Comparison of ENCODE assay signal across 26 cellular contexts in genomic region chr6:73923899-73924485, GRCh38.
A peak's percentile ranks its signal among the peaks of the same experiment; 100 is the strongest.
DNase-seq lines count a peak whose midpoint lies in the region; ATAC-seq and TF ChIP-seq lines count a peak whose summit lies in the region.
"Had no signal": no experiment of that assay in that cellular context is flagged by ENCODE, and none has a peak within 500 bp of the region (broad histone marks: within the 10 kb centered on the region; RNA-seq: fewer than 3 reads in every experiment).

No MANE protein-coding gene starts in this region.

- no TSS peak for BruUV-seq in IMR-90 (replicated peaks; lab: Mats Ljungman, UMichigan)

- TF ChIP-seq RAD21 in IMR-90 (IDR thresholded peaks at IDR 0.05; ENCODE audit: low read length): no peak

- H3K27ac ChIP-seq in IMR-90 (ENCODE audit: insufficient read depth, low read length): no peak overlapping the region
- H3K27ac ChIP-seq in mesenchymal stem cell (ENCODE audit: low read length, poor library complexity, severe bottlenecking): no peak overlapping the region
- H3K27ac ChIP-seq in CD8-positive, alpha-beta T cell (ENCODE audit: low read depth, low read length): no peak overlapping the region
- H3K27ac ChIP-seq: SJSA1, thoracic aorta had no signal

- in situ Hi-C loops in IMR-90 (cut with MboI; ENCODE audit: low sequenced_read_pairs): no loop called here

- no peak for ATAC-seq in IMR-90 (ENCODE audit: low read depth)
- no peak for ATAC-seq in CD8-positive, alpha-beta T cell
- ATAC-seq: left lobe of liver, natural killer cell, Panc1 had no signal

- H4K91ac ChIP-seq in IMR-90 (ENCODE audit: insufficient read depth, low read depth, low read length) (no peak overlapping the region), mesenchymal stem cell (ENCODE audit: low read length) (no peak overlapping the region)

- H3K4me3 Mint-ChIP-seq in CD8-positive, alpha-beta T cell: no peak overlapping the region
- H3K4me3 Mint-ChIP-seq: activated T-cell treated with anti-CD3 and anti-CD28 coated beads, Interleukin-2, amount 50 U/mL, for 24 hours; CD4-positive, alpha-beta memory T cell; central memory CD8-positive, alpha-beta T cell; mesothelial cell of epicardium; natural killer cell had no signal

- H3K9me3 ChIP-seq in IMR-90 (ENCODE audit: control insufficient read depth, insufficient read depth, low read length): peaks cover 9% of the 10 kb centered on the region
- H3K9me3 ChIP-seq in mesenchymal stem cell (ENCODE audit: control insufficient read depth, low read length): peaks cover 19% of the 10 kb centered on the region
- H3K9me3 ChIP-seq in CD8-positive, alpha-beta T cell (ENCODE audit: low read length): no peaks in the 10 kb centered on the region
- H3K9me3 ChIP-seq: SJSA1, thoracic aorta had no signal

- H4K8ac ChIP-seq in IMR-90 (ENCODE audit: low read depth in 2 of 2, low read length in 2 of 2): no peak overlapping the region
- H4K8ac ChIP-seq in mesenchymal stem cell (ENCODE audit: low read length): no peak overlapping the region

- H3K4me2 ChIP-seq in IMR-90 (ENCODE audit: low read depth, low read length) (no peak overlapping the region), mesenchymal stem cell (ENCODE audit: low read length, poor library complexity, severe bottlenecking) (no peak overlapping the region)

- no peaks in the 10 kb centered on the region for H3K36me3 Mint-ChIP-seq in CD8-positive, alpha-beta T cell
- H3K36me3 Mint-ChIP-seq: CD4-positive, alpha-beta memory T cell; mesothelial cell of epicardium; natural killer cell had no signal

- DNase-seq in AG09319 (ENCODE audit: extremely low read depth, low read depth) (peak; percentile 30), IMR-90 (peak; percentile 53), fibroblast of peridontal ligament (ENCODE audit: extremely low read depth) (peak; percentile 61), mesenchymal stem cell (no peak), GM10248 (ENCODE audit: extremely low spot score) (no peak), NCI-H146 (lab: John Stamatoyannopoulos, UW) (no peak)
- no peak for DNase-seq in stimulated activated CD4-positive, alpha-beta T cell treated with anti-CD3 and anti-CD28 coated beads, Interleukin-2, amount 100 ng/mL, for 24 hours
- DNase-seq in CD8-positive, alpha-beta T cell: no peak
- DNase-seq: activated CD4-positive, alpha-beta T cell treated with anti-CD3 and anti-CD28 coated beads for 1 hour; activated CD8-positive, alpha-beta memory T cell treated with anti-CD3 and anti-CD28 coated beads for 24 hours; activated naive CD4-positive, alpha-beta T cell; activated T-cell treated with anti-CD3 and anti-CD28 coated beads, Interleukin-2, amount 50 U/mL, for 24 hours; amygdala; CD4-positive, alpha-beta memory T cell; GOT3; natural killer cell; NCI-H2029 treated with DMSO at 0.1 percent for 48 hours; NK-92 treated with Interleukin-12 subunit alpha and Interleukin-12 subunit beta, amount 100 ng/mL, for 24 hours; stimulated activated CD4-positive, alpha-beta T cell treated with anti-CD3 and anti-CD28 coated beads, Interleukin-2, amount 100 ng/mL, for 48 hours; stimulated activated naive CD4-positive, alpha-beta T cell had no signal

- no peak overlapping the region for H3K4me3 ChIP-seq in IMR-90 (ENCODE audit: insufficient read depth, low read depth, low read length)
- H3K4me3 ChIP-seq in mesenchymal stem cell (ENCODE audit: insufficient read depth in 1 of 2, low read depth in 1 of 2, low read length in 2 of 2): no peak overlapping the region
- no peak overlapping the region for H3K4me3 ChIP-seq in CD8-positive, alpha-beta T cell (ENCODE audit: low read depth, low read length)
- H3K4me3 ChIP-seq: SJSA1, thoracic aorta had no signal

- no peak overlapping the region for H3K56ac ChIP-seq in IMR-90 (ENCODE audit: extremely low read depth, insufficient read depth, low read length)

- H3K27me3 ChIP-seq in IMR-90 (ENCODE audit: control insufficient read depth, insufficient read depth, low read length) (no peaks in the 10 kb centered on the region), mesenchymal stem cell (ENCODE audit: control insufficient read depth in 1 of 2, insufficient read depth in 1 of 2, low read length in 2 of 2) (no peaks in the 10 kb centered on the region)
- H3K27me3 ChIP-seq in CD8-positive, alpha-beta T cell (ENCODE audit: insufficient read depth, low read length): no peaks in the 10 kb centered on the region
- H3K27me3 ChIP-seq: SJSA1 had no signal

- peaks cover 7% of the 10 kb centered on the region for H3K9me3 Mint-ChIP-seq in CD8-positive, alpha-beta T cell

- H3K79me1 ChIP-seq in IMR-90 (ENCODE audit: low read depth in 1 of 2, low read length in 2 of 2) (no peaks in the 10 kb centered on the region), mesenchymal stem cell (replicated peaks; ENCODE audit: low read length, poor library complexity, severe bottlenecking) (no peaks in the 10 kb centered on the region)

- no peak overlapping the region for H3K14ac ChIP-seq in IMR-90 (replicated peaks; ENCODE audit: low read depth, low read length)
- no peak overlapping the region for H3K14ac ChIP-seq in mesenchymal stem cell (ENCODE audit: low read length in 2 of 2)

- no peak overlapping the region for H2BK15ac ChIP-seq in IMR-90 (ENCODE audit: low read depth, low read length)
- H2BK15ac ChIP-seq in mesenchymal stem cell (ENCODE audit: low read depth, poor library complexity, severe bottlenecking): no peak overlapping the region

- H2AK5ac ChIP-seq in IMR-90 (ENCODE audit: low read depth, low read length) (no peak overlapping the region), mesenchymal stem cell (ENCODE audit: low read length, severe bottlenecking) (no peak overlapping the region)

- H3K27ac Mint-ChIP-seq in CD8-positive, alpha-beta T cell: no peak overlapping the region
- H3K27ac Mint-ChIP-seq: activated T-cell treated with anti-CD3 and anti-CD28 coated beads, Interleukin-2, amount 50 U/mL, for 24 hours; CD4-positive, alpha-beta memory T cell; mesothelial cell of epicardium; natural killer cell had no signal

- H2BK120ac ChIP-seq in IMR-90 (ENCODE audit: low read depth, low read length) (no peak overlapping the region), mesenchymal stem cell (ENCODE audit: low read depth, low read length) (no peak overlapping the region)

- CTCF ChIA-PET in IMR-90 (lab: Yijun Ruan, JAX) (interaction anchor here (0.7 kb wide), 1 partner anchor 50 kb away, joined by 4 read pairs; no protein-coding TSS in a partner anchor), GM10248 (lab: Yijun Ruan, JAX) (no interaction called here)
- CTCF ChIA-PET in CD8-positive, alpha-beta T cell (lab: Charles Lee): no interaction called here

- no peak overlapping the region for H2AK9ac ChIP-seq in IMR-90 (replicated peaks; ENCODE audit: low read depth, low read length, poor library complexity)

- H2BK5ac ChIP-seq in IMR-90 (ENCODE audit: low read depth, low read length, poor library complexity, severe bottlenecking): no peak overlapping the region
- H2BK5ac ChIP-seq in mesenchymal stem cell (ENCODE audit: low read depth, low read length, poor library complexity, severe bottlenecking): no peak overlapping the region

- H4K5ac ChIP-seq in IMR-90 (ENCODE audit: low read depth, low read length): no peak overlapping the region

- no peaks in the 10 kb centered on the region for H3K27me3 Mint-ChIP-seq in CD8-positive, alpha-beta T cell (ENCODE audit: low read depth)
- H3K27me3 Mint-ChIP-seq: activated T-cell treated with anti-CD3 and anti-CD28 coated beads, Interleukin-2, amount 50 U/mL, for 24 hours; central memory CD8-positive, alpha-beta T cell had no signal

- no peak for TF ChIP-seq POLR2A in IMR-90 (IDR thresholded peaks at IDR 0.05; ENCODE audit: low read depth, low read length)

- H3K36me3 ChIP-seq in IMR-90 (ENCODE audit: control insufficient read depth, insufficient read depth, low read length) (no peaks in the 10 kb centered on the region), mesenchymal stem cell (ENCODE audit: control insufficient read depth in 1 of 2, insufficient read depth in 2 of 2, low read depth in 1 of 2, low read length in 2 of 2) (no peaks in the 10 kb centered on the region)
- H3K36me3 ChIP-seq in CD8-positive, alpha-beta T cell (ENCODE audit: insufficient read depth, low read length): no peaks in the 10 kb centered on the region
- H3K36me3 ChIP-seq: SJSA1, thoracic aorta had no signal

- intact Hi-C loops in IMR-90 (cut with micrococcal nuclease): no loop called here
- intact Hi-C loops in CD8-positive, alpha-beta T cell (cut with DNase I, micrococcal nuclease): no loop called here

- POLR2A ChIA-PET in IMR-90 (lab: Charles Lee; ENCODE audit: unreplicated experiment) (no interaction called here), GM10248 (lab: Yijun Ruan, JAX) (no interaction called here)
- POLR2A ChIA-PET in CD8-positive, alpha-beta T cell (lab: Charles Lee): no interaction called here

- H2AFZ ChIP-seq in IMR-90 (replicated peaks; ENCODE audit: low read length, poor library complexity) (no peak overlapping the region), mesenchymal stem cell (ENCODE audit: low read depth, low read length) (no peak overlapping the region)

- H2BK12ac ChIP-seq in mesenchymal stem cell (ENCODE audit: low read length in 2 of 2): no peak overlapping the region

- H2BK20ac ChIP-seq in IMR-90 (ENCODE audit: low read depth, low read length): no peak overlapping the region

- H3K23ac ChIP-seq in IMR-90 (ENCODE audit: low read depth, low read length) (no peak overlapping the region), mesenchymal stem cell (ENCODE audit: low read length in 2 of 2) (no peak overlapping the region)

- H3K4ac ChIP-seq in IMR-90 (ENCODE audit: low read depth, low read length): no peak overlapping the region
- no peak overlapping the region for H3K4ac ChIP-seq in mesenchymal stem cell (ENCODE audit: low read depth in 1 of 2, low read length in 2 of 2)

- H3K4me1 Mint-ChIP-seq in CD8-positive, alpha-beta T cell (ENCODE audit: low read depth): no peaks in the 10 kb centered on the region
- H3K4me1 Mint-ChIP-seq: CD4-positive, alpha-beta memory T cell; central memory CD8-positive, alpha-beta T cell; mesothelial cell of epicardium; natural killer cell had no signal

- TF ChIP-seq CTCF in AG09319 (IDR thresholded peaks at IDR 0.05; ENCODE audit: low read depth, low read length) (no peak), IMR-90 (conservative IDR thresholded peaks at IDR 0.05; ENCODE audit: low read depth, low read length) (no peak), GM10248 (IDR thresholded peaks at IDR 0.05; ENCODE audit: control extremely low read depth, extremely low read depth, low read depth, missing control alignments) (no peak)
- TF ChIP-seq CTCF in CD8-positive, alpha-beta T cell (IDR thresholded peaks at IDR 0.05): no peak

- WGBS in IMR-90 (ENCODE audit: extremely low coverage in 2 of 2, insufficient read length in 1 of 2), 2 experiments: no CpG with 5 or more reads among the region's 1 CpG
- no CpG with 5 or more reads among the region's 1 CpG for WGBS in mesenchymal stem cell

- H4K20me1 ChIP-seq in IMR-90 (ENCODE audit: insufficient read depth, low read length): no peaks in the 10 kb centered on the region

- H3K9ac ChIP-seq in IMR-90 (ENCODE audit: low read depth, low read length) (no peak overlapping the region), mesenchymal stem cell (ENCODE audit: low read length) (peak overlapping the region; percentile 31)

- dilution Hi-C loops in IMR-90 (cut with HindIII; ENCODE audit: low sequenced_read_pairs, unreplicated experiment): no loop called here

- H3K4me1 ChIP-seq in IMR-90 (ENCODE audit: control insufficient read depth, insufficient read depth, low read length): no peaks in the 10 kb centered on the region
- no peaks in the 10 kb centered on the region for H3K4me1 ChIP-seq in mesenchymal stem cell (ENCODE audit: control insufficient read depth, insufficient read depth, low read depth, low read length)
- no peaks in the 10 kb centered on the region for H3K4me1 ChIP-seq in CD8-positive, alpha-beta T cell (ENCODE audit: insufficient read depth, low read length)
- H3K4me1 ChIP-seq: SJSA1 had no signal

- H3K18ac ChIP-seq in IMR-90 (ENCODE audit: low read depth, low read length) (no peak overlapping the region), mesenchymal stem cell (ENCODE audit: low read depth in 1 of 2, low read length in 2 of 2) (no peak overlapping the region)

- H3K9me1 ChIP-seq in IMR-90 (ENCODE audit: insufficient read depth, low read length): 0 out of 2 replicates have a peak, but pooled peaks cover 2% of the 10 kb centered on the region

Comparison
In these comparisons a context has a peak if more than half of its experiments do, and no peak if none do; other contexts are left out.
1. DNase-seq: peak in AG09319 (single experiment), IMR-90 (single experiment) and fibroblast of peridontal ligament (single experiment); none in mesenchymal stem cell (single experiment), GM10248 (single experiment), NCI-H146 (single experiment), stimulated activated CD4-positive, alpha-beta T cell treated with anti-CD3 and anti-CD28 coated beads, Interleukin-2, amount 100 ng/mL, for 24 hours (0 of 2) and CD8-positive, alpha-beta T cell (0 of 7).